In genomic region chr15:52115598-52116427, GRCh38 we compare ENCODE assay signal across 17 cellular contexts. TPM values are rescaled to one million over a fixed set of nuclear protein-coding genes. Genes with fewer than 3 reads are reported as not detected.
DNase-seq lines count a peak whose midpoint lies in the region; ATAC-seq, FAIRE-seq and TF ChIP-seq lines count a peak whose summit lies in the region.
"Had no signal": no experiment of that assay in that cellular context is flagged by ENCODE, and none has a peak within 500 bp of the region (broad histone marks: within the 10 kb centered on the region; RNA-seq: fewer than 3 reads in every experiment).

No MANE protein-coding gene starts in this region.

- TF ChIP-seq RAD21 in K562 (CRISPR knock-in tag; conservative IDR thresholded peaks at IDR 0.05 in 1 of 2, IDR thresholded peaks at IDR 0.05 in 1 of 2), result no peak

- CTCF ChIA-PET in K562 (lab: Yijun Ruan, JAX; ENCODE audit: low intra/inter-chr PET ratio), result no interaction called here
- CTCF ChIA-PET in activated CD8-positive, alpha-beta memory T cell treated with anti-CD3 and anti-CD28 coated beads, Interleukin-2, amount 10 ng/mL, durations not matched to agents 7 days and 5 days (lab: Charles Lee), result interaction anchor here (1.5 kb wide), 1 partner anchor 37 kb away, joined by 4 read pairs; no protein-coding TSS in a partner anchor

- intact Hi-C loops in K562 (cut with micrococcal nuclease), result no loop called here
- intact Hi-C loops in right lobe of liver (cut with DNase I), result no loop called here

- no peak overlapping the region for H3K4me3 Mint-ChIP-seq in activated CD8-positive, alpha-beta memory T cell treated with anti-CD3 and anti-CD28 coated beads, Interleukin-2, amount 10 ng/mL, durations not matched to agents 7 days and 5 days
- H3K4me3 Mint-ChIP-seq: activated CD4-positive, alpha-beta memory T cell treated with anti-CD3 and anti-CD28 coated beads for 36 hours; naive B cell; stimulated activated naive CD8-positive, alpha-beta T cell treated with anti-CD3 and anti-CD28 coated beads, Interleukin-15, Interleukin-2, amounts not matched to agents 100 ng/mL and 50 ng/mL, for 24 hours had no signal

- FAIRE-seq in K562 (lab: Jason Lieb, UNC), result peak; percentile 89
- FAIRE-seq: frontal cortex had no signal

- peak overlapping the region; percentile 27; the same call in 2 of the 3 replicates for H3K27ac ChIP-seq in K562 (ENCODE audit: extremely low read depth, low read depth, low read length)
- H3K27ac ChIP-seq in right lobe of liver, result peak overlapping the region; percentile 75 to 96 (median 88)

- no peaks in the 10 kb centered on the region for H3K9me1 ChIP-seq in K562 (ENCODE audit: control insufficient read depth, insufficient read depth, low read length)

- H3K27me3 ChIP-seq in K562 (ENCODE audit: control insufficient read depth in 2 of 2, insufficient read depth in 2 of 2, low read length in 2 of 2), result no peaks in the 10 kb centered on the region
- no peaks in the 10 kb centered on the region for H3K27me3 ChIP-seq in right lobe of liver

- no peaks in the 10 kb centered on the region for H3K4me1 Mint-ChIP-seq in activated CD8-positive, alpha-beta memory T cell treated with anti-CD3 and anti-CD28 coated beads, Interleukin-2, amount 10 ng/mL, durations not matched to agents 7 days and 5 days

- peak overlapping the region; percentile 63 for H3K4me2 ChIP-seq in K562 (ENCODE audit: insufficient read depth, low read length)

- no peaks in the 10 kb centered on the region for H4K20me1 ChIP-seq in K562 (replicated peaks; ENCODE audit: control insufficient read depth, insufficient read depth, low read length)

- TF ChIP-seq POLR2A in NB4 (IDR thresholded peaks at IDR 0.05; ENCODE audit: extremely low read depth, insufficient read length), result no peak
- TF ChIP-seq POLR2A in K562 (conservative IDR thresholded peaks at IDR 0.05), result no peak
- no peak for TF ChIP-seq POLR2A in right lobe of liver (IDR thresholded peaks at IDR 0.05)

- TF ChIP-seq EP300 in K562 (IDR thresholded peaks at IDR 0.05; ENCODE audit: low read length), result peak; percentile 60; the same call in 1 of the 2 replicates

- no peaks in the 10 kb centered on the region for H3K9me3 Mint-ChIP-seq in activated CD8-positive, alpha-beta memory T cell treated with anti-CD3 and anti-CD28 coated beads, Interleukin-2, amount 10 ng/mL, durations not matched to agents 7 days and 5 days (ENCODE audit: low read depth)
- H3K9me3 Mint-ChIP-seq: activated CD4-positive, alpha-beta memory T cell treated with anti-CD3 and anti-CD28 coated beads for 36 hours; activated T-helper 2 cell treated with anti-CD3 and anti-CD28 coated beads, Interferon-gamma antibody, Interleukin-2, Interleukin-4, amounts not matched to agents 10 μg/mL and 5 μg/mL and 100 μg/mL, durations not matched to agents 14 hours and 24 hours and 36 hours; naive B cell; stimulated activated naive CD8-positive, alpha-beta T cell treated with anti-CD3 and anti-CD28 coated beads, Interleukin-15, Interleukin-2, amounts not matched to agents 100 ng/mL and 50 ng/mL, for 24 hours had no signal

- no peak overlapping the region for H3K27ac Mint-ChIP-seq in activated CD8-positive, alpha-beta memory T cell treated with anti-CD3 and anti-CD28 coated beads, Interleukin-2, amount 10 ng/mL, durations not matched to agents 7 days and 5 days
- H3K27ac Mint-ChIP-seq: activated CD4-positive, alpha-beta memory T cell treated with anti-CD3 and anti-CD28 coated beads for 36 hours; activated T-helper 2 cell treated with anti-CD3 and anti-CD28 coated beads, Interferon-gamma antibody, Interleukin-2, Interleukin-4, amounts not matched to agents 10 μg/mL and 5 μg/mL and 100 μg/mL, durations not matched to agents 14 hours and 24 hours and 36 hours; stimulated activated naive CD8-positive, alpha-beta T cell treated with anti-CD3 and anti-CD28 coated beads, Interleukin-15, Interleukin-2, amounts not matched to agents 100 ng/mL and 50 ng/mL, for 24 hours had no signal

- H3K4me3 ChIP-seq in NB4 (ENCODE audit: low read depth, low read length) (peak overlapping the region; percentile 23), K562 (no peak overlapping the region), right lobe of liver (peak overlapping the region in 2 of 3 donors; percentile 10 to 15)

- no TSS peak for BruUV-seq in K562 (replicated peaks; lab: Mats Ljungman, UMichigan)

- POLR2A ChIA-PET in K562 (lab: Yijun Ruan, JAX), result interaction anchor here (0.5 to 0.9 kb wide), 2 partner anchors 9 to 169 kb away, joined by 3 to 5 read pairs; no protein-coding TSS in a partner anchor

- no peak overlapping the region; a peak in 1 of 4 replicates for H3K9ac ChIP-seq in K562 (ENCODE audit: insufficient read depth in 1 of 2, low read depth in 2 of 2, low read length in 2 of 2)

- 48% methylated on average over 9 of the region's 9 CpGs for WGBS in K562 (ENCODE audit: insufficient coverage, low coverage, missing lambda C conversion rate)
- WGBS in right lobe of liver (ENCODE audit: insufficient coverage, low coverage, low lambda C conversion rate, missing lambda C conversion rate), result 23% methylated on average over 9 of the region's 9 CpGs

- H3K36me3 ChIP-seq in K562 (ENCODE audit: control insufficient read depth, insufficient read depth, low read length) (no peaks in the 10 kb centered on the region), right lobe of liver (no peaks in the 10 kb centered on the region)

- H3K4me1 ChIP-seq in K562 (replicated peaks in 1 of 2; ENCODE audit: control insufficient read depth in 2 of 2, insufficient read depth in 2 of 2, low read length in 2 of 2) (peaks cover 11 to 12% of the 10 kb centered on the region in 2 experiments; a peak in 3 of 5 replicates), right lobe of liver (peaks cover 0 to 21% (median 7%) of the 10 kb centered on the region in 4 donors)

- H3K36me3 Mint-ChIP-seq in activated CD8-positive, alpha-beta memory T cell treated with anti-CD3 and anti-CD28 coated beads, Interleukin-2, amount 10 ng/mL, durations not matched to agents 7 days and 5 days, result no peaks in the 10 kb centered on the region
- H3K36me3 Mint-ChIP-seq: activated CD4-positive, alpha-beta memory T cell treated with anti-CD3 and anti-CD28 coated beads for 36 hours; naive B cell had no signal

- H3K27me3 Mint-ChIP-seq in activated CD8-positive, alpha-beta memory T cell treated with anti-CD3 and anti-CD28 coated beads, Interleukin-2, amount 10 ng/mL, durations not matched to agents 7 days and 5 days, result peaks cover 28% of the 10 kb centered on the region

- H3K79me2 ChIP-seq in K562 (ENCODE audit: control insufficient read depth, insufficient read depth, low read length), result no peaks in the 10 kb centered on the region

- DNase-seq in Caki2 (ENCODE audit: low read depth) (peak; percentile 43), NB4 (ENCODE audit: low read depth) (peak; percentile 79), K562 (ENCODE audit: extremely low read depth in 1 of 4, low spot score in 3 of 4) (peak in 2 of 4 experiments; percentile 31 to 47), right lobe of liver (peak in 1 of 3 donors; percentile 67), AG20443 (ENCODE audit: low spot score) (no peak), OCI-M1 (lab: John Stamatoyannopoulos, UW) (no peak), GM10266 (ENCODE audit: extremely low spot score) (no peak)
- DNase-seq in activated CD8-positive, alpha-beta memory T cell treated with anti-CD3 and anti-CD28 coated beads, Interleukin-2, amount 10 ng/mL, durations not matched to agents 7 days and 5 days, result no peak
- DNase-seq: activated CD4-positive, alpha-beta memory T cell treated with anti-CD3 and anti-CD28 coated beads for 36 hours; effector CD8-positive, alpha-beta T cell; naive B cell; NCI-H2029; T-helper 2 cell had no signal

- peak overlapping the region; percentile 88 for H2AFZ ChIP-seq in K562 (ENCODE audit: low read depth, low read length)

- TF ChIP-seq CTCF in NB4 (IDR thresholded peaks at IDR 0.05; ENCODE audit: low read depth, low read length), result no peak
- no peak for TF ChIP-seq CTCF in K562 (IDR thresholded peaks at IDR 0.05 in 2 of 3, conservative IDR thresholded peaks at IDR 0.05 in 1 of 3; ENCODE audit: insufficient read depth in 2 of 3, low read depth in 1 of 3, low read length in 3 of 3)
- no peak for TF ChIP-seq CTCF in right lobe of liver (IDR thresholded peaks at IDR 0.05)
- no peak for TF ChIP-seq CTCF in GM10266 (IDR thresholded peaks at IDR 0.05; ENCODE audit: control insufficient read depth, insufficient read depth, low read depth, missing control alignments)

- ATAC-seq in K562, result peak; percentile 62
- peak; percentile 70 to 79 (median 76) for ATAC-seq in right lobe of liver
- no peak for ATAC-seq in activated CD8-positive, alpha-beta memory T cell treated with anti-CD3 and anti-CD28 coated beads, Interleukin-2, amount 10 ng/mL, durations not matched to agents 7 days and 5 days

- in situ Hi-C loops in Caki2 (cut with HindIII; ENCODE audit: low pct_unique_long_range_greater_than_20kb, low sequenced_read_pairs) (no loop called here), K562 (cut with MboI) (no loop called here)

- no peaks in the 10 kb centered on the region for H3K9me3 ChIP-seq in K562 (replicated peaks; ENCODE audit: control insufficient read depth, insufficient read depth, low read depth, low read length)
- no peaks in the 10 kb centered on the region for H3K9me3 ChIP-seq in right lobe of liver

TF ChIP-seq in K562, 482 proteins besides CTCF, POLR2A, EP300 and RAD21 (continues in another document):
- TF ChIP-seq RBM17 (IDR thresholded peaks at IDR 0.05; ENCODE audit: borderline replicate concordance, low read depth, low read length) (no peak), BRD9 (IDR thresholded peaks at IDR 0.05; ENCODE audit: low read depth, partially characterized antibody) (no peak)

RNA-seq across cellular contexts. Expression of gene BCL2L10, which starts 3.2 kb away (rescaled TPM):
- total RNA-seq in Caki2 (2014; rRNA removed; shearing (Covaris generic); ENCODE audit: low replicate concordance), result not detected in 2 replicates
- not detected in 2 replicates for total RNA-seq in K562 (2011; cell fraction: chromatin; rRNA removed; ENCODE audit: low replicate concordance)
- total RNA-seq in K562 (2011; cell fraction: nucleolus; rRNA removed), result not detected in 2 replicates
- total RNA-seq in K562 (2011; cell fraction: nucleoplasm; rRNA removed), result not detected in 2 replicates
- total RNA-seq in K562 (2014; rRNA removed) (not detected in 2 replicates), K562 (2014; rRNA removed; fragmentation: Illumina TruSeq; extraction: Trizol) (not detected in 2 replicates), K562 (2015; rRNA removed; fragmentation: Illumina TruSeq; extraction: Trizol) (not detected in 2 replicates), K562 (2021) (not detected in 2 replicates), right lobe of liver (1 to 10 TPM; 1.8 to 3.9 (median 2.6) TPM)
- polyA plus RNA-seq in K562 (2011; rRNA removed) (not detected in 2 replicates), K562 (2014; fragmentation: Illumina TruSeq; extraction: Trizol) (not detected in 2 replicates), K562 (2014; fragmentation: Nextera tagmentation; extraction: Ambion mirVana) (not detected), K562 (2014; rRNA removed) (not detected in 2 replicates)
- polyA plus RNA-seq in K562 (2011; cell fraction: cytosol; rRNA removed), result not detected in 2 replicates
- not detected in 2 replicates for polyA plus RNA-seq in K562 (2011; cell fraction: nucleus; rRNA removed)
- polyA plus RNA-seq in K562 (2012), result not detected in 2 replicates
- polyA minus RNA-seq in K562 (2011; rRNA and poly(A)+ RNA removed), result not detected in 2 replicates
- not detected in 2 replicates for polyA minus RNA-seq in K562 (2011; cell fraction: cytosol; rRNA and poly(A)+ RNA removed)
- polyA minus RNA-seq in K562 (2011; cell fraction: nucleus; rRNA and poly(A)+ RNA removed), result not detected in 2 replicates
- not detected for total RNA-seq in activated CD8-positive, alpha-beta memory T cell treated with anti-CD3 and anti-CD28 coated beads, Interleukin-2, amount 10 ng/mL, durations not matched to agents 7 days and 5 days
- total RNA-seq: activated CD4-positive, alpha-beta memory T cell treated with anti-CD3 and anti-CD28 coated beads for 36 hours; activated T-helper 2 cell treated with anti-CD3 and anti-CD28 coated beads, Interferon-gamma antibody, Interleukin-2, Interleukin-4, amounts not matched to agents 10 μg/mL and 5 μg/mL and 100 μg/mL, durations not matched to agents 14 hours and 24 hours and 36 hours; sciatic nerve had no signal

Comparison
In these comparisons a context has a peak if more than half of its experiments do, and no peak if none do; other contexts are left out.
1. DNase-seq: peak in Caki2 (single experiment) and NB4 (single experiment); none in AG20443 (single experiment), OCI-M1 (single experiment), GM10266 (single experiment) and activated CD8-positive, alpha-beta memory T cell treated with anti-CD3 and anti-CD28 coated beads, Interleukin-2, amount 10 ng/mL, durations not matched to agents 7 days and 5 days (single experiment).